2 cellular contexts compared by ENCODE assay signal in the genomic region with DNA sequence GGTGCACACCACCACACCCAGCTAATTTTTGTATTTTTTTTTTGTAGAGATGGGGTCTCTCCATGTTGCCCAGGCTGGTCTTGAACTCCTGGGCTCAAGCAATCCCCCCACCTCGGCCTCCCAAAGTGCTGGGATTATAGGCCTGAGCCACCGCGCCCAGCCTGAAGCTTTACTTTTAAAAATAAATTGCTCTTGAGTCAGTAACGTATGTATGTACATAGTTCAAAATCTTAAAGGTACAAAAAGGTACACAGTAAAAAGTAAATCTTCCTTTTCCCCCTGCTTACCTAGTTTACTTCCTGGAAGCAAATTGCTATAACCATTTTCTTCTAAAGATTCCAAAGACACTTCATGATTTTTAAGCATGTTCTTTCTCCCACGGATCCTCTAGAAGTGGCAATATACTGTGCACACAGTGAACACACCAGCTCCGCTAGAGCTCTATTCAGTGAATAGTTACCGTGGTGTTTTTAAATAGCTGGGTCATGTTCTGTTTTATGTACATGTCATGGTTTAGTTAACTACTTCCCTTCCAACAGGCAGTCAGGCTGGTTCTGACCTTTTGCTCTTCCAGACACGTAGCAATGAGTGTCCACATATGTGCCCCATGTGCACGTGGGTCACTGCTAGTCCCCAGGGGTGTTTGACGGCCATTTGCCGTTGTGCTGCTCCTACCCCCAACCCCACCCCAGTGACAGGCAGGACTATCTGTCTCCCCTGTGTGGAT.
TF ChIP-seq lines count a peak whose summit lies in the region.

No MANE protein-coding gene starts in this region.

TF ChIP-seq in IMR-90, 13 proteins besides CTCF, POLR2A, EP300 and RAD21 (continued from another document):
- TF ChIP-seq, protein P1, sequence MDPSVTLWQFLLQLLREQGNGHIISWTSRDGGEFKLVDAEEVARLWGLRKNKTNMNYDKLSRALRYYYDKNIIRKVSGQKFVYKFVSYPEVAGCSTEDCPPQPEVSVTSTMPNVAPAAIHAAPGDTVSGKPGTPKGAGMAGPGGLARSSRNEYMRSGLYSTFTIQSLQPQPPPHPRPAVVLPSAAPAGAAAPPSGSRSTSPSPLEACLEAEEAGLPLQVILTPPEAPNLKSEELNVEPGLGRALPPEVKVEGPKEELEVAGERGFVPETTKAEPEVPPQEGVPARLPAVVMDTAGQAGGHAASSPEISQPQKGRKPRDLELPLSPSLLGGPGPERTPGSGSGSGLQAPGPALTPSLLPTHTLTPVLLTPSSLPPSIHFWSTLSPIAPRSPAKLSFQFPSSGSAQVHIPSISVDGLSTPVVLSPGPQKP (IDR thresholded peaks at IDR 0.05; ENCODE audit: borderline replicate concordance, low read depth, low read length), result no peak
- TF ChIP-seq CEBPB (IDR thresholded peaks at IDR 0.05; ENCODE audit: low read depth, low read length), result no peak
TF ChIP-seq in IMR-90: peak in this region for 0.

TF ChIP-seq in WTC11, 78 proteins besides CTCF, POLR2A, EP300 and RAD21 (continued from another document):
- TF ChIP-seq, protein P2, sequence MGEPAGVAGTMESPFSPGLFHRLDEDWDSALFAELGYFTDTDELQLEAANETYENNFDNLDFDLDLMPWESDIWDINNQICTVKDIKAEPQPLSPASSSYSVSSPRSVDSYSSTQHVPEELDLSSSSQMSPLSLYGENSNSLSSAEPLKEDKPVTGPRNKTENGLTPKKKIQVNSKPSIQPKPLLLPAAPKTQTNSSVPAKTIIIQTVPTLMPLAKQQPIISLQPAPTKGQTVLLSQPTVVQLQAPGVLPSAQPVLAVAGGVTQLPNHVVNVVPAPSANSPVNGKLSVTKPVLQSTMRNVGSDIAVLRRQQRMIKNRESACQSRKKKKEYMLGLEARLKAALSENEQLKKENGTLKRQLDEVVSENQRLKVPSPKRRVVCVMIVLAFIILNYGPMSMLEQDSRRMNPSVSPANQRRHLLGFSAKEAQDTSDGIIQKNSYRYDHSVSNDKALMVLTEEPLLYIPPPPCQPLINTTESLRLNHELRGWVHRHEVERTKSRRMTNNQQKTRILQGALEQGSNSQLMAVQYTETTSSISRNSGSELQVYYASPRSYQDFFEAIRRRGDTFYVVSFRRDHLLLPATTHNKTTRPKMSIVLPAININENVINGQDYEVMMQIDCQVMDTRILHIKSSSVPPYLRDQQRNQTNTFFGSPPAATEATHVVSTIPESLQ (CRISPR knock-in tag; IDR thresholded peaks at IDR 0.05), result no peak
- TF ChIP-seq RORB (CRISPR knock-in tag; IDR thresholded peaks at IDR 0.05) (no peak), SMAD4 (CRISPR knock-in tag; IDR thresholded peaks at IDR 0.05) (no peak), ZNF263 (CRISPR knock-in tag; IDR thresholded peaks at IDR 0.05; ENCODE audit: low read depth) (no peak), NFE2L1 (CRISPR knock-in tag; IDR thresholded peaks at IDR 0.05) (no peak), ZNF219 (CRISPR knock-in tag; IDR thresholded peaks at IDR 0.05; ENCODE audit: borderline replicate concordance) (no peak), ZNF396 (CRISPR knock-in tag; IDR thresholded peaks at IDR 0.05; ENCODE audit: borderline replicate concordance) (no peak), PRRX2 (CRISPR knock-in tag; IDR thresholded peaks at IDR 0.05) (no peak), FOXP1 (CRISPR knock-in tag; IDR thresholded peaks at IDR 0.05; ENCODE audit: borderline replicate concordance) (no peak), NFATC4 (CRISPR knock-in tag; IDR thresholded peaks at IDR 0.05) (no peak), OVOL2 (CRISPR knock-in tag; IDR thresholded peaks at IDR 0.05; ENCODE audit: borderline replicate concordance) (no peak), CBFB (CRISPR knock-in tag; IDR thresholded peaks at IDR 0.05; ENCODE audit: low read depth) (no peak), NR2C2 (CRISPR knock-in tag; IDR thresholded peaks at IDR 0.05) (no peak)
- TF ChIP-seq, protein P3, sequence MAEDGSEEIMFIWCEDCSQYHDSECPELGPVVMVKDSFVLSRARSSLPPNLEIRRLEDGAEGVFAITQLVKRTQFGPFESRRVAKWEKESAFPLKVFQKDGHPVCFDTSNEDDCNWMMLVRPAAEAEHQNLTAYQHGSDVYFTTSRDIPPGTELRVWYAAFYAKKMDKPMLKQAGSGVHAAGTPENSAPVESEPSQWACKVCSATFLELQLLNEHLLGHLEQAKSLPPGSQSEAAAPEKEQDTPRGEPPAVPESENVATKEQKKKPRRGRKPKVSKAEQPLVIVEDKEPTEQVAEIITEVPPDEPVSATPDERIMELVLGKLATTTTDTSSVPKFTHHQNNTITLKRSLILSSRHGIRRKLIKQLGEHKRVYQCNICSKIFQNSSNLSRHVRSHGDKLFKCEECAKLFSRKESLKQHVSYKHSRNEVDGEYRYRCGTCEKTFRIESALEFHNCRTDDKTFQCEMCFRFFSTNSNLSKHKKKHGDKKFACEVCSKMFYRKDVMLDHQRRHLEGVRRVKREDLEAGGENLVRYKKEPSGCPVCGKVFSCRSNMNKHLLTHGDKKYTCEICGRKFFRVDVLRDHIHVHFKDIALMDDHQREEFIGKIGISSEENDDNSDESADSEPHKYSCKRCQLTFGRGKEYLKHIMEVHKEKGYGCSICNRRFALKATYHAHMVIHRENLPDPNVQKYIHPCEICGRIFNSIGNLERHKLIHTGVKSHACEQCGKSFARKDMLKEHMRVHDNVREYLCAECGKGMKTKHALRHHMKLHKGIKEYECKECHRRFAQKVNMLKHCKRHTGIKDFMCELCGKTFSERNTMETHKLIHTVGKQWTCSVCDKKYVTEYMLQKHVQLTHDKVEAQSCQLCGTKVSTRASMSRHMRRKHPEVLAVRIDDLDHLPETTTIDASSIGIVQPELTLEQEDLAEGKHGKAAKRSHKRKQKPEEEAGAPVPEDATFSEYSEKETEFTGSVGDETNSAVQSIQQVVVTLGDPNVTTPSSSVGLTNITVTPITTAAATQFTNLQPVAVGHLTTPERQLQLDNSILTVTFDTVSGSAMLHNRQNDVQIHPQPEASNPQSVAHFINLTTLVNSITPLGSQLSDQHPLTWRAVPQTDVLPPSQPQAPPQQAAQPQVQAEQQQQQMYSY (CRISPR knock-in tag; IDR thresholded peaks at IDR 0.05), result no peak
- TF ChIP-seq, protein P4, sequence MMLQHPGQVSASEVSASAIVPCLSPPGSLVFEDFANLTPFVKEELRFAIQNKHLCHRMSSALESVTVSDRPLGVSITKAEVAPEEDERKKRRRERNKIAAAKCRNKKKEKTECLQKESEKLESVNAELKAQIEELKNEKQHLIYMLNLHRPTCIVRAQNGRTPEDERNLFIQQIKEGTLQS (CRISPR knock-in tag; conservative IDR thresholded peaks at IDR 0.05), result no peak
- TF ChIP-seq, protein P5, sequence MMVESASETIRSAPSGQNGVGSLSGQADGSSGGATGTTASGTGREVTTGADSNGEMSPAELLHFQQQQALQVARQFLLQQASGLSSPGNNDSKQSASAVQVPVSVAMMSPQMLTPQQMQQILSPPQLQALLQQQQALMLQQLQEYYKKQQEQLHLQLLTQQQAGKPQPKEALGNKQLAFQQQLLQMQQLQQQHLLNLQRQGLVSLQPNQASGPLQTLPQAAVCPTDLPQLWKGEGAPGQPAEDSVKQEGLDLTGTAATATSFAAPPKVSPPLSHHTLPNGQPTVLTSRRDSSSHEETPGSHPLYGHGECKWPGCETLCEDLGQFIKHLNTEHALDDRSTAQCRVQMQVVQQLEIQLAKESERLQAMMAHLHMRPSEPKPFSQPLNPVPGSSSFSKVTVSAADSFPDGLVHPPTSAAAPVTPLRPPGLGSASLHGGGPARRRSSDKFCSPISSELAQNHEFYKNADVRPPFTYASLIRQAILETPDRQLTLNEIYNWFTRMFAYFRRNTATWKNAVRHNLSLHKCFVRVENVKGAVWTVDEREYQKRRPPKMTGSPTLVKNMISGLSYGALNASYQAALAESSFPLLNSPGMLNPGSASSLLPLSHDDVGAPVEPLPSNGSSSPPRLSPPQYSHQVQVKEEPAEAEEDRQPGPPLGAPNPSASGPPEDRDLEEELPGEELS (CRISPR knock-in tag; IDR thresholded peaks at IDR 0.05), result no peak
- TF ChIP-seq, protein P6, sequence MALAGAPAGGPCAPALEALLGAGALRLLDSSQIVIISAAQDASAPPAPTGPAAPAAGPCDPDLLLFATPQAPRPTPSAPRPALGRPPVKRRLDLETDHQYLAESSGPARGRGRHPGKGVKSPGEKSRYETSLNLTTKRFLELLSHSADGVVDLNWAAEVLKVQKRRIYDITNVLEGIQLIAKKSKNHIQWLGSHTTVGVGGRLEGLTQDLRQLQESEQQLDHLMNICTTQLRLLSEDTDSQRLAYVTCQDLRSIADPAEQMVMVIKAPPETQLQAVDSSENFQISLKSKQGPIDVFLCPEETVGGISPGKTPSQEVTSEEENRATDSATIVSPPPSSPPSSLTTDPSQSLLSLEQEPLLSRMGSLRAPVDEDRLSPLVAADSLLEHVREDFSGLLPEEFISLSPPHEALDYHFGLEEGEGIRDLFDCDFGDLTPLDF (CRISPR knock-in tag; IDR thresholded peaks at IDR 0.05), result no peak
- TF ChIP-seq, protein P7, sequence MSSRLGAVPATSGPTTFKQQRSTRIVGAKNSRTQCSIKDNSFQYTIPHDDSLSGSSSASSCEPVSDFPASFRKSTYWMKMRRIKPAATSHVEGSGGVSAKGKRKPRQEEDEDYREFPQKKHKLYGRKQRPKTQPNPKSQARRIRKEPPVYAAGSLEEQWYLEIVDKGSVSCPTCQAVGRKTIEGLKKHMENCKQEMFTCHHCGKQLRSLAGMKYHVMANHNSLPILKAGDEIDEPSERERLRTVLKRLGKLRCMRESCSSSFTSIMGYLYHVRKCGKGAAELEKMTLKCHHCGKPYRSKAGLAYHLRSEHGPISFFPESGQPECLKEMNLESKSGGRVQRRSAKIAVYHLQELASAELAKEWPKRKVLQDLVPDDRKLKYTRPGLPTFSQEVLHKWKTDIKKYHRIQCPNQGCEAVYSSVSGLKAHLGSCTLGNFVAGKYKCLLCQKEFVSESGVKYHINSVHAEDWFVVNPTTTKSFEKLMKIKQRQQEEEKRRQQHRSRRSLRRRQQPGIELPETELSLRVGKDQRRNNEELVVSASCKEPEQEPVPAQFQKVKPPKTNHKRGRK (CRISPR knock-in tag; IDR thresholded peaks at IDR 0.05; ENCODE audit: borderline replicate concordance), result no peak
